In the genomic region with DNA sequence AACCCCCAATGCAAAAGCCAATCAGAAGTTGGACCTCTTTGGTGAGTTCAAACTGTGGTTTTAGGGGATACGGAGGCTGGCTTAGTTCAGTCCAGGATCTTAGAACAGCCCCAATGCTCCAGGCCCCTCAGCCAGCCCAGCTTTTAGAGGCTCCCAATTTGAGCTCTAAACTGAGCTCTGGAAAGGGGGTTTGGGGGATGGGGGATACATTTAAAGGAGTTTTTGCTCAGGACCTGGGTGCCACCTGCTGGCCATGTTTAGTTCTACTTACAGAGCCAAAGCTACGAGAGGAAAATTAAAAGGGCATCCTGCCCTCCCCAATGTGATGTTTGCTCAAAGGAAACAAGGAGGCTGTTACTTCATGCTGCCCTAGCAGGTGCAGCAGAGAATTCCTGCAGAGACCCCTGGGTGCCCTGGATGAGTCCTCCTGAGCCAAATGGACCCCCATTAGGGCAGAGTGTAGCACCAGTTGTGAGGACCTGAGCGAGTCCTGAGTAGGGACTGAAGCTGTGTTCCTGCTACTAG, we compare ENCODE assay signal across 8 cellular contexts. TPM values are rescaled to one million over a fixed set of nuclear protein-coding genes. Genes with fewer than 3 reads are reported as not detected.
A peak's percentile ranks its signal among the peaks of the same experiment; 100 is the strongest.
DNase-seq lines count a peak whose midpoint lies in the region; ATAC-seq and TF ChIP-seq lines count a peak whose summit lies in the region.

No MANE protein-coding gene starts in this region.

- H3K4me1 Mint-ChIP-seq in CD8-positive, alpha-beta memory T cell, result no peaks in the 10 kb centered on the region
- peaks cover 4% of the 10 kb centered on the region for H3K4me1 Mint-ChIP-seq in activated T-cell treated with anti-CD3 and anti-CD28 coated beads, Interleukin-2, amount 50 U/mL, for 24 hours (ENCODE audit: low read depth)

- no peaks in the 10 kb centered on the region for H3K36me3 ChIP-seq in CD8-positive, alpha-beta memory T cell (ENCODE audit: insufficient read depth, low read length)
- no peaks in the 10 kb centered on the region for H3K36me3 ChIP-seq in uterus

- H3K27me3 Mint-ChIP-seq in CD8-positive, alpha-beta memory T cell, result peaks cover 0 to 4% of the 10 kb centered on the region in 2 donors
- no peaks in the 10 kb centered on the region for H3K27me3 Mint-ChIP-seq in activated T-cell treated with anti-CD3 and anti-CD28 coated beads, Interleukin-2, amount 50 U/mL, for 24 hours

- TF ChIP-seq POLR2A in uterus (IDR thresholded peaks at IDR 0.05), result no peak

- intact Hi-C loops in uterus (cut with DNase I; ENCODE audit: low total_unique reads), result loop anchor here (5.0 kb wide), 1 partner anchor 55 kb away; no protein-coding TSS in a partner anchor

- POLR2A ChIA-PET in CD8-positive, alpha-beta memory T cell (lab: Charles Lee), result interaction anchor here (0.9 to 1.0 kb wide), 2 partner anchors 52 to 55 kb away, joined by 3 read pairs; no protein-coding TSS in a partner anchor

- H3K4me3 Mint-ChIP-seq in CD8-positive, alpha-beta memory T cell, result no peak overlapping the region
- H3K4me3 Mint-ChIP-seq in activated T-cell treated with anti-CD3 and anti-CD28 coated beads, Interleukin-2, amount 50 U/mL, for 24 hours, result no peak overlapping the region

- CTCF ChIA-PET in CD8-positive, alpha-beta memory T cell (lab: Charles Lee), result interaction anchor here (0.6 to 2.6 kb wide), 12 partner anchors 20 to 418 kb away, joined by 3 to 27 read pairs (median 4); partner anchors contain the start of gene AGBL5

- H3K27ac ChIP-seq in CD8-positive, alpha-beta memory T cell (ENCODE audit: low read depth, low read length), result no peak overlapping the region
- peak overlapping the region in 1 of 2 donors; percentile 10 for H3K27ac ChIP-seq in uterus

- H3K27me3 ChIP-seq in CD8-positive, alpha-beta memory T cell (ENCODE audit: insufficient read depth, low read length, poor library complexity, severe bottlenecking), result no peaks in the 10 kb centered on the region
- H3K27me3 ChIP-seq in uterus, result no peaks in the 10 kb centered on the region

- no peaks in the 10 kb centered on the region for H3K9me3 Mint-ChIP-seq in CD8-positive, alpha-beta memory T cell
- no peaks in the 10 kb centered on the region for H3K9me3 Mint-ChIP-seq in activated T-cell treated with anti-CD3 and anti-CD28 coated beads, Interleukin-2, amount 50 U/mL, for 24 hours

- TF ChIP-seq CTCF in fibroblast of the aortic adventitia (IDR thresholded peaks at IDR 0.05; ENCODE audit: insufficient read depth, low read length), result peak; percentile 72
- peak; percentile 51 to 69 (median 64) for TF ChIP-seq CTCF in uterus (IDR thresholded peaks at IDR 0.05)

- H3K36me3 Mint-ChIP-seq in CD8-positive, alpha-beta memory T cell, result no peaks in the 10 kb centered on the region
- no peaks in the 10 kb centered on the region for H3K36me3 Mint-ChIP-seq in activated T-cell treated with anti-CD3 and anti-CD28 coated beads, Interleukin-2, amount 50 U/mL, for 24 hours (ENCODE audit: low read depth)

- no peaks in the 10 kb centered on the region for H3K4me1 ChIP-seq in CD8-positive, alpha-beta memory T cell (ENCODE audit: insufficient read depth, low read length)
- peaks cover 10 to 16% of the 10 kb centered on the region in 2 donors for H3K4me1 ChIP-seq in uterus

- DNase-seq in CD8-positive, alpha-beta memory T cell, result peak in 3 of 5 donors; percentile 5 to 53 (median 33)
- DNase-seq in HK-2 (ENCODE audit: unreplicated experiment) (peak; percentile 54), NCI-H82 treated with DMSO at 0.1 percent for 48 hours (lab: John Stamatoyannopoulos, UW; ENCODE audit: unreplicated experiment) (peak; percentile 35), fibroblast of the aortic adventitia (ENCODE audit: low read depth) (peak; percentile 87), nucleus accumbens (lab: John Stamatoyannopoulos, UW) (peak in 32 of 56 donors; percentile 6 to 73 (median 30)), uterus (peak; percentile 49 to 59)
- peak; percentile 53 for DNase-seq in activated T-cell treated with anti-CD3 and anti-CD28 coated beads, Interleukin-2, amount 50 U/mL, for 24 hours

- no peak overlapping the region for H3K4me3 ChIP-seq in CD8-positive, alpha-beta memory T cell (ENCODE audit: low read length)
- no peak overlapping the region for H3K4me3 ChIP-seq in fibroblast of the aortic adventitia (ENCODE audit: low read depth, low read length)
- no peak overlapping the region for H3K4me3 ChIP-seq in uterus

- H3K9me3 ChIP-seq in CD8-positive, alpha-beta memory T cell (ENCODE audit: low read length), result no peaks in the 10 kb centered on the region
- H3K9me3 ChIP-seq in uterus, result no peaks in the 10 kb centered on the region

- no peak for ATAC-seq in HG02759 (IDR thresholded peaks at IDR 0.05; ENCODE audit: unreplicated experiment)

- no peak overlapping the region for H3K27ac Mint-ChIP-seq in CD8-positive, alpha-beta memory T cell
- H3K27ac Mint-ChIP-seq in activated T-cell treated with anti-CD3 and anti-CD28 coated beads, Interleukin-2, amount 50 U/mL, for 24 hours, result no peak overlapping the region

RNA-seq across cellular contexts. Expression of gene TMEM214, which starts 15.9 kb away (rescaled TPM):
- 10 to 100 TPM; 67.6 to 71.7 TPM for total RNA-seq in CD8-positive, alpha-beta memory T cell
- polyA plus RNA-seq in CD8-positive, alpha-beta memory T cell, result 36.3 TPM
- 10.3 and 71.6 TPM in 2 replicates for total RNA-seq in fibroblast of the aortic adventitia (ENCODE audit: low replicate concordance)
- 10 to 100 TPM; 16.1 to 96.2 (median 66.5) TPM for total RNA-seq in uterus

RNA-seq across cellular contexts. Expression of gene AGBL5, which starts 34.6 kb away (rescaled TPM):
- 10 to 100 TPM; 16.0 to 17.3 TPM for total RNA-seq in CD8-positive, alpha-beta memory T cell
- polyA plus RNA-seq in CD8-positive, alpha-beta memory T cell, result 11.5 TPM
- 17.5 and 25.3 TPM in 2 replicates for total RNA-seq in fibroblast of the aortic adventitia (ENCODE audit: low replicate concordance)
- 10 to 100 TPM in 2 of 4 donors, 1 to 10 TPM in 1, under 1 TPM in 1; 0.77 to 26.2 (median 10.8) TPM for total RNA-seq in uterus

RNA-seq across cellular contexts. Expression of gene MAPRE3, which starts 46.4 kb away (rescaled TPM):
- total RNA-seq in CD8-positive, alpha-beta memory T cell, result 1 to 10 TPM; 2.4 to 3.0 TPM
- polyA plus RNA-seq in CD8-positive, alpha-beta memory T cell, result 2.0 TPM
- total RNA-seq in fibroblast of the aortic adventitia (ENCODE audit: low replicate concordance), result 5.3 and 7.2 TPM in 2 replicates
- 10 to 100 TPM in 1 of 4 donors, 1 to 10 TPM in 3; 2.9 to 49.6 (median 4.9) TPM for total RNA-seq in uterus

RNA-seq across cellular contexts. Expression of gene OST4, which starts 54.6 kb away (rescaled TPM):
- total RNA-seq in CD8-positive, alpha-beta memory T cell, result 100 to 1,000 TPM; 346 to 353 TPM
- 907 TPM for polyA plus RNA-seq in CD8-positive, alpha-beta memory T cell
- total RNA-seq in fibroblast of the aortic adventitia (ENCODE audit: low replicate concordance) (36.5 and 300 TPM in 2 replicates), uterus (100 to 1,000 TPM in 3 of 4 donors, 10 to 100 TPM in 1; 76.3 to 387 (median 237) TPM)

Comparison
In these comparisons a context has a peak if more than half of its experiments do, and no peak if none do; other contexts are left out.
1. DNase-seq: peak in every context shown above with its lines; median percentile 87 in fibroblast of the aortic adventitia; 54 in HK-2; 54 in uterus; 53 in activated T-cell treated with anti-CD3 and anti-CD28 coated beads, Interleukin-2, amount 50 U/mL, for 24 hours; 35 in NCI-H82 treated with DMSO at 0.1 percent for 48 hours; 33 in CD8-positive, alpha-beta memory T cell; 30 in nucleus accumbens.